In genomic region chr3:38828681-38829080, GRCh38 we compare ENCODE assay signal across 24 cellular contexts. TPM values are rescaled to one million over a fixed set of nuclear protein-coding genes. Genes with fewer than 3 reads are reported as not detected.
"Had no signal": no experiment of that assay in that cellular context is flagged by ENCODE, and none has a peak within 500 bp of the region (broad histone marks: within the 10 kb centered on the region; RNA-seq: fewer than 3 reads in every experiment).

No MANE protein-coding gene starts in this region.

- H3K4me1 Mint-ChIP-seq: activated naive CD4-positive, alpha-beta T cell treated with anti-CD3 and anti-CD28 coated beads, Interleukin-2, amount 50 U/mL, for 24 hours; memory B cell; stimulated activated naive B cell treated with anti-CD40 and anti-IgM and Interleukin-4, amounts not matched to agents 10 μg/mL and 1 μg/mL and 100 μg/mL, for 72 hours had no signal

- H3K9me3 Mint-ChIP-seq: activated naive CD4-positive, alpha-beta T cell treated with anti-CD3 and anti-CD28 coated beads, Interleukin-2, amount 50 U/mL, for 24 hours; activated T-cell treated with anti-CD3 and anti-CD28 coated beads, Interleukin-2, amount 50 U/mL, for 72 hours; memory B cell; naive thymus-derived CD8-positive, alpha-beta T cell; stimulated activated naive B cell treated with anti-CD40 and anti-IgM and Interleukin-4, amounts not matched to agents 10 μg/mL and 1 μg/mL and 100 μg/mL, for 72 hours; T-helper 1 cell treated with Interleukin-12 subunit alpha and Interleukin-12 subunit beta and Interleukin-4 antibody, amounts not matched to agents 30 μg/mL and 1 μg/mL, for 36 hours had no signal

- FAIRE-seq: colon had no signal

- H3K36me3 ChIP-seq: adrenal gland, gastroesophageal sphincter, heart left ventricle, left lung, ovary, right lobe of liver, spleen, upper lobe of right lung, WERI-Rb-1 had no signal

- H3K36me3 Mint-ChIP-seq: activated naive CD4-positive, alpha-beta T cell treated with anti-CD3 and anti-CD28 coated beads, Interleukin-2, amount 50 U/mL, for 24 hours; memory B cell; naive thymus-derived CD8-positive, alpha-beta T cell; stimulated activated naive B cell treated with anti-CD40 and anti-IgM and Interleukin-4, amounts not matched to agents 10 μg/mL and 1 μg/mL and 100 μg/mL, for 72 hours had no signal

- H3K27me3 ChIP-seq: adrenal gland, left lung, ovary, right lobe of liver, upper lobe of right lung had no signal

- DNase-seq: activated CD4-positive, alpha-beta T cell treated with anti-CD3 and anti-CD28 coated beads for 1 hour; activated effector memory CD4-positive, alpha-beta T cell treated with anti-CD3 and anti-CD28 coated beads, Interleukin-2, amount 50 U/mL, for 16 hours; activated T-cell treated with anti-CD3 and anti-CD28 coated beads, Interleukin-2, amount 50 U/mL, for 72 hours; adrenal gland; caudate nucleus; dorsolateral prefrontal cortex; left lung; naive thymus-derived CD8-positive, alpha-beta T cell; ovary; right lobe of liver; spleen; stimulated activated naive B cell treated with anti-CD40 and anti-IgM and Interleukin-4, amounts not matched to agents 10 μg/mL and 1 μg/mL and 100 μg/mL, for 72 hours; upper lobe of right lung; WERI-Rb-1 had no signal

- H3K9me3 ChIP-seq: adrenal gland, gastroesophageal sphincter, heart left ventricle, left lung, ovary, right lobe of liver, spleen, upper lobe of right lung had no signal

- H3K27ac Mint-ChIP-seq: activated naive CD4-positive, alpha-beta T cell treated with anti-CD3 and anti-CD28 coated beads, Interleukin-2, amount 50 U/mL, for 24 hours; activated T-cell treated with anti-CD3 and anti-CD28 coated beads, Interleukin-2, amount 50 U/mL, for 72 hours; memory B cell; stimulated activated naive B cell treated with anti-CD40 and anti-IgM and Interleukin-4, amounts not matched to agents 10 μg/mL and 1 μg/mL and 100 μg/mL, for 72 hours; T-helper 1 cell treated with Interleukin-12 subunit alpha and Interleukin-12 subunit beta and Interleukin-4 antibody, amounts not matched to agents 30 μg/mL and 1 μg/mL, for 36 hours had no signal

- H3K27ac ChIP-seq: adrenal gland, dorsolateral prefrontal cortex, left lung, ovary, right lobe of liver, spleen, upper lobe of right lung, WERI-Rb-1 had no signal

- H3K4me3 ChIP-seq: adrenal gland, dorsolateral prefrontal cortex, gastroesophageal sphincter, heart left ventricle, left lung, ovary, right lobe of liver, spleen, upper lobe of right lung had no signal

- H3K4me3 Mint-ChIP-seq: activated naive CD4-positive, alpha-beta T cell treated with anti-CD3 and anti-CD28 coated beads, Interleukin-2, amount 50 U/mL, for 24 hours; activated T-cell treated with anti-CD3 and anti-CD28 coated beads, Interleukin-2, amount 50 U/mL, for 72 hours; memory B cell; stimulated activated naive B cell treated with anti-CD40 and anti-IgM and Interleukin-4, amounts not matched to agents 10 μg/mL and 1 μg/mL and 100 μg/mL, for 72 hours; T-helper 1 cell treated with Interleukin-12 subunit alpha and Interleukin-12 subunit beta and Interleukin-4 antibody, amounts not matched to agents 30 μg/mL and 1 μg/mL, for 36 hours had no signal

- H3K4me1 ChIP-seq: adrenal gland, gastroesophageal sphincter, left lung, right lobe of liver, spleen, upper lobe of right lung had no signal

RNA-seq across cellular contexts. Expression of gene SCN10A, which starts 12.7 kb away (rescaled TPM):
- total RNA-seq: activated CD8-positive, alpha-beta memory T cell treated with anti-CD3 and anti-CD28 coated beads for 36 hours; activated T-cell treated with anti-CD3 and anti-CD28 coated beads, Interleukin-2, amount 50 U/mL, for 72 hours; adrenal gland; epithelial cell of proximal tubule; kidney epithelial cell; left lung; mucosa of gallbladder; naive thymus-derived CD8-positive, alpha-beta T cell; right lobe of liver; upper lobe of right lung had no signal
- polyA plus RNA-seq: adrenal gland; naive thymus-derived CD8-positive, alpha-beta T cell; ovary had no signal
